Comparison of ENCODE assay signal across 9 cellular contexts in the genomic region with DNA sequence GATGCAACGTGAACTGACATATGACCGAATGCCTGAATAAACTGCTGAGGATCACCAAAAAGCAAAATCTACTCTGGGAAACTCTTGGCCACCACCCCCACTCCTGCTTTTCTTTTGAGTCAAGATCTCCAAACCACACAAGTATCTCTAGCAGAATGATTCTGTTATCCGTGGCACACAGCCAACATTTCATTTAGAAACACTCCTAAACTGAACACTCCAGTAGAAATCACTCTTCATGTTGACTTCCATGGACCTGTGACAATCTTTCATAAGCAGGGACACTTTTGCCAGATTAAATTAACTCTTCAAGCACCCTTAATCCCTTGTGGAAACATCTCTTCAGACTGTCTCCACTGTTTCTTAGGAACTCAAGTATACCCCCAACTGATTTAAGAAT. TPM values are rescaled to one million over a fixed set of nuclear protein-coding genes. Genes with fewer than 3 reads are reported as not detected.
A peak's percentile ranks its signal among the peaks of the same experiment; 100 is the strongest.
DNase-seq lines count a peak whose midpoint lies in the region; ATAC-seq, FAIRE-seq and TF ChIP-seq lines count a peak whose summit lies in the region.
"Had no signal": no experiment of that assay in that cellular context is flagged by ENCODE, and none has a peak within 500 bp of the region (broad histone marks: within the 10 kb centered on the region; RNA-seq: fewer than 3 reads in every experiment).

No MANE protein-coding gene starts in this region.

- H3K36me3 ChIP-seq in A673 (ENCODE audit: insufficient read depth, low read length, poor library complexity, severe bottlenecking) = no peaks in the 10 kb centered on the region
- no peaks in the 10 kb centered on the region for H3K36me3 ChIP-seq in astrocyte (ENCODE audit: insufficient read depth, low read length)
- no peaks in the 10 kb centered on the region for H3K36me3 ChIP-seq in CD4-positive, alpha-beta memory T cell (ENCODE audit: insufficient read depth, low read length)

- H3K9me3 Mint-ChIP-seq in astrocyte (ENCODE audit: unreplicated experiment) = no peaks in the 10 kb centered on the region
- no peaks in the 10 kb centered on the region for H3K9me3 Mint-ChIP-seq in CD4-positive, alpha-beta memory T cell

- H3K27ac ChIP-seq in A673 (ENCODE audit: low read depth, low read length, poor library complexity, severe bottlenecking) (no peak overlapping the region), astrocyte (ENCODE audit: low read depth, low read length) (no peak overlapping the region)
- H3K27ac ChIP-seq in CD4-positive, alpha-beta memory T cell (ENCODE audit: low read depth, low read length) = no peak overlapping the region
- H3K27ac ChIP-seq: cardiac muscle cell had no signal

- intact Hi-C loops in A673 (cut with micrococcal nuclease; ENCODE audit: unreplicated experiment) = no loop called here
- intact Hi-C loops in CD4-positive, alpha-beta memory T cell (cut with micrococcal nuclease) = no loop called here

- H3K4me1 Mint-ChIP-seq in astrocyte (ENCODE audit: low read depth, unreplicated experiment) = peaks cover 11% of the 10 kb centered on the region
- H3K4me1 Mint-ChIP-seq in CD4-positive, alpha-beta memory T cell = no peaks in the 10 kb centered on the region

- ATAC-seq in HG02852 (IDR thresholded peaks at IDR 0.05; ENCODE audit: unreplicated experiment) (no peak), GM18909 (IDR thresholded peaks at IDR 0.05; ENCODE audit: poor library complexity, unreplicated experiment) (no peak), GM18505 (IDR thresholded peaks at IDR 0.05; ENCODE audit: unreplicated experiment) (no peak)

- no peaks in the 10 kb centered on the region for H3K27me3 ChIP-seq in A673 (replicated peaks; ENCODE audit: insufficient read depth, low read depth, low read length, poor library complexity)
- H3K27me3 ChIP-seq in astrocyte (ENCODE audit: insufficient read depth, low read length) = no peaks in the 10 kb centered on the region
- no peaks in the 10 kb centered on the region for H3K27me3 ChIP-seq in CD4-positive, alpha-beta memory T cell (ENCODE audit: insufficient read depth, low read length)
- H3K27me3 ChIP-seq: cardiac muscle cell had no signal

- H3K4me1 ChIP-seq in A673 (ENCODE audit: insufficient read depth, low read length, poor library complexity, severe bottlenecking) (peaks cover 29% of the 10 kb centered on the region), astrocyte (ENCODE audit: insufficient read depth, low read length) (peaks cover 10% of the 10 kb centered on the region)
- H3K4me1 ChIP-seq in CD4-positive, alpha-beta memory T cell (ENCODE audit: insufficient read depth, low read length) = no peaks in the 10 kb centered on the region

- BruUV-seq in A673 (replicated peaks; lab: Mats Ljungman, UMichigan) = no TSS peak

- TF ChIP-seq CTCF in A673 (conservative IDR thresholded peaks at IDR 0.05; ENCODE audit: low read depth, low read length) (no peak), GM12865 (IDR thresholded peaks at IDR 0.05; ENCODE audit: insufficient read depth, low read depth, low read length, missing control alignments) (no peak), astrocyte (IDR thresholded peaks at IDR 0.05; ENCODE audit: insufficient read depth, low read depth, low read length) (no peak)

- H3K27ac Mint-ChIP-seq in astrocyte (ENCODE audit: unreplicated experiment) = no peak overlapping the region
- H3K27ac Mint-ChIP-seq in CD4-positive, alpha-beta memory T cell = no peak overlapping the region

- DNase-seq in A673 (ENCODE audit: low spot score) = peak; percentile 88
- DNase-seq in GM12865 (ENCODE audit: low read depth) = peak; percentile 21
- DNase-seq in astrocyte (ENCODE audit: low read depth) = peak; percentile 82
- peak; percentile 39 for DNase-seq in left kidney (ENCODE audit: low read depth, low spot score)
- no peak for DNase-seq in CD4-positive, alpha-beta memory T cell

- no peak overlapping the region for H3K9ac ChIP-seq in astrocyte (ENCODE audit: low read length)

- no peaks in the 10 kb centered on the region for H4K20me1 ChIP-seq in astrocyte (ENCODE audit: insufficient read depth, low read length)

- FAIRE-seq in astrocyte (lab: Jason Lieb, UNC) = no peak

- TF ChIP-seq POLR2A in GM18505 (IDR thresholded peaks at IDR 0.05; ENCODE audit: borderline replicate concordance, extremely low read depth, insufficient read depth, insufficient read length) = no peak

- POLR2A ChIA-PET in A673 (lab: Charles Lee; ENCODE audit: low non-redundant PET) = no interaction called here
- POLR2A ChIA-PET in CD4-positive, alpha-beta memory T cell (lab: Charles Lee; ENCODE audit: partially characterized antibody) = no interaction called here

- peak overlapping the region; percentile 48 for H3K4me2 ChIP-seq in astrocyte (ENCODE audit: low read length)

- no peaks in the 10 kb centered on the region for H3K36me3 Mint-ChIP-seq in astrocyte (ENCODE audit: low read depth, unreplicated experiment)
- H3K36me3 Mint-ChIP-seq in CD4-positive, alpha-beta memory T cell = peaks cover 0 to 12% of the 10 kb centered on the region in 2 donors

- H3K79me2 ChIP-seq in astrocyte (ENCODE audit: insufficient read depth, low read length) = no peaks in the 10 kb centered on the region

- H2AFZ ChIP-seq in astrocyte (ENCODE audit: low read depth, low read length) = no peak overlapping the region

- CTCF ChIA-PET in A673 (lab: Charles Lee) = no interaction called here
- CTCF ChIA-PET in CD4-positive, alpha-beta memory T cell (lab: Charles Lee; ENCODE audit: partially characterized antibody) = no interaction called here

- H3K27me3 Mint-ChIP-seq in astrocyte (ENCODE audit: low read depth, unreplicated experiment) = no peaks in the 10 kb centered on the region
- no peaks in the 10 kb centered on the region for H3K27me3 Mint-ChIP-seq in CD4-positive, alpha-beta memory T cell

- no peak overlapping the region for H3K4me3 Mint-ChIP-seq in astrocyte (ENCODE audit: unreplicated experiment)
- no peak overlapping the region for H3K4me3 Mint-ChIP-seq in CD4-positive, alpha-beta memory T cell

- H3K4me3 ChIP-seq in A673 (ENCODE audit: low read depth, low read length, poor library complexity, severe bottlenecking) (no peak overlapping the region), GM12865 (ENCODE audit: low read depth, low read length) (no peak overlapping the region), astrocyte (ENCODE audit: insufficient read depth, low read depth, low read length) (no peak overlapping the region)
- no peak overlapping the region for H3K4me3 ChIP-seq in CD4-positive, alpha-beta memory T cell (ENCODE audit: low read length in 2 of 2)
- H3K4me3 ChIP-seq: cardiac muscle cell had no signal

- H3K9me3 ChIP-seq in A673 (ENCODE audit: low read depth, low read length, poor library complexity, severe bottlenecking) (no peaks in the 10 kb centered on the region), astrocyte (ENCODE audit: insufficient read depth, low read depth, low read length) (no peaks in the 10 kb centered on the region)
- H3K9me3 ChIP-seq in CD4-positive, alpha-beta memory T cell (ENCODE audit: control insufficient read depth in 1 of 2, low read length in 2 of 2) = no peaks in the 10 kb centered on the region

RNA-seq across cellular contexts. Expression of gene VSIG10L2, which starts 44.4 kb away (rescaled TPM):
- total RNA-seq in A673 (2021) = not detected in 2 replicates
- not detected in 2 replicates for total RNA-seq in astrocyte
- not detected for total RNA-seq in CD4-positive, alpha-beta memory T cell
- not detected for polyA plus RNA-seq in CD4-positive, alpha-beta memory T cell
- total RNA-seq: cardiac muscle cell had no signal
- polyA plus RNA-seq: cardiac muscle cell had no signal

Comparison
In these comparisons a context has a peak if more than half of its experiments do, and no peak if none do; other contexts are left out.
1. DNase-seq: peak in A673 (single experiment), GM12865 (single experiment), astrocyte (single experiment) and left kidney (single experiment); none in CD4-positive, alpha-beta memory T cell (0 of 5).